In the genomic region with DNA sequence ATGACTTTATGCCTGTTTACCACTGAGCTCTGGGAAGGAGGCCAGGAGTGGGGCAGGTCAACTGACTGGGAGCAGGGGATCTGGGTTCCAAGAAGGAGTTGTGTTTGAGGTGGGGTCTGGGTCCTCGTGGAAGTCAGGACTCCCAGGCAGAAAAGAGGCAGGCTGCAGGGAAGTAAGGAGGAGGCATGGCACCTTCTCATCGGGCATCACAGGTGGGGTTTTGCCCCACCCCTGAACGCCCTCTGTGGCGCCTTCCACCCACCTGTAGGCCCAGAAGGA, we compare ENCODE assay signal across 9 cellular contexts. TPM values are rescaled to one million over a fixed set of nuclear protein-coding genes. Genes with fewer than 3 reads are reported as not detected.
DNase-seq lines count a peak whose midpoint lies in the region; ATAC-seq and TF ChIP-seq lines count a peak whose summit lies in the region.
"Had no signal": no experiment of that assay in that cellular context is flagged by ENCODE, and none has a peak within 500 bp of the region (broad histone marks: within the 10 kb centered on the region; RNA-seq: fewer than 3 reads in every experiment).

No MANE protein-coding gene starts in this region.

- H3K4me3 ChIP-seq in IMR-90 (ENCODE audit: insufficient read depth, low read depth, low read length): no peak overlapping the region; the same call in 1 of the 2 replicates
- peak overlapping the region; percentile 50 for H3K4me3 ChIP-seq in colonic mucosa
- peak overlapping the region; percentile 50 for H3K4me3 ChIP-seq in naive thymus-derived CD4-positive, alpha-beta T cell (ENCODE audit: low read length)
- H3K4me3 ChIP-seq: PC-9 had no signal

- H3K36me3 ChIP-seq in IMR-90 (ENCODE audit: control insufficient read depth, insufficient read depth, low read length) (peaks cover 14% of the 10 kb centered on the region), colonic mucosa (peaks cover 1% of the 10 kb centered on the region)
- H3K36me3 ChIP-seq in naive thymus-derived CD4-positive, alpha-beta T cell (ENCODE audit: control insufficient read depth in 2 of 3, insufficient read depth in 3 of 3, low read length in 3 of 3): peaks cover 8 to 25% (median 10%) of the 10 kb centered on the region in 3 experiments

- peak overlapping the region; percentile 60 for H2AK9ac ChIP-seq in IMR-90 (replicated peaks; ENCODE audit: low read depth, low read length, poor library complexity)

- no peaks in the 10 kb centered on the region for H3K9me3 Mint-ChIP-seq in naive thymus-derived CD4-positive, alpha-beta T cell

- H3K27me3 Mint-ChIP-seq in naive thymus-derived CD4-positive, alpha-beta T cell: no peaks in the 10 kb centered on the region

- H3K23ac ChIP-seq in IMR-90 (ENCODE audit: low read depth, low read length): 0 out of 2 replicates have a peak overlapping the region, but pooled peaks have one; percentile 41

- TF ChIP-seq CTCF in 22Rv1 (IDR thresholded peaks at IDR 0.05) (no peak), IMR-90 (conservative IDR thresholded peaks at IDR 0.05; ENCODE audit: low read depth, low read length) (no peak), colonic mucosa (IDR thresholded peaks at IDR 0.05) (no peak)

- peak overlapping the region; percentile 79 to 95 (median 89) for H3K27ac Mint-ChIP-seq in naive thymus-derived CD4-positive, alpha-beta T cell

- no peak overlapping the region for H2BK20ac ChIP-seq in IMR-90 (ENCODE audit: low read depth, low read length)

- no peak overlapping the region for H2BK5ac ChIP-seq in IMR-90 (ENCODE audit: low read depth, low read length, poor library complexity, severe bottlenecking)

- peaks cover 3 to 8% of the 10 kb centered on the region in 2 experiments; a peak in 1 of 4 replicates for H3K79me1 ChIP-seq in IMR-90 (ENCODE audit: low read depth in 1 of 2, low read length in 2 of 2)

- H3K4ac ChIP-seq in IMR-90 (ENCODE audit: low read depth, low read length): no peak overlapping the region

- ATAC-seq in IMR-90 (ENCODE audit: low read depth): no peak
- ATAC-seq in naive thymus-derived CD4-positive, alpha-beta T cell: no peak

- H3K27ac ChIP-seq in 22Rv1 (peak overlapping the region; percentile 82), IMR-90 (ENCODE audit: insufficient read depth, low read length) (no peak overlapping the region), colonic mucosa (peak overlapping the region; percentile 62)
- H3K27ac ChIP-seq in naive thymus-derived CD4-positive, alpha-beta T cell (ENCODE audit: low read depth, low read length): peak overlapping the region; percentile 76
- H3K27ac ChIP-seq: PC-9 had no signal

- peak overlapping the region; percentile 66 to 90 (median 84) for H3K4me3 Mint-ChIP-seq in naive thymus-derived CD4-positive, alpha-beta T cell

- no peak for DNase-seq in IMR-90
- peak; percentile 75 for DNase-seq in colonic mucosa
- no peak for DNase-seq in naive thymus-derived CD4-positive, alpha-beta T cell
- no peak for DNase-seq in mucosa of gallbladder (ENCODE audit: low spot score)
- no peak for DNase-seq in AG08395 (ENCODE audit: low spot score)
- DNase-seq in amniotic stem cell (lab: John Stamatoyannopoulos, UW): no peak
- no peak for DNase-seq in activated CD4-positive, alpha-beta T cell treated with anti-CD3 and anti-CD28 coated beads for 1 hour
- DNase-seq: PC-9 had no signal

- H2AK5ac ChIP-seq in IMR-90 (ENCODE audit: low read depth, low read length): 0 out of 2 replicates have a peak overlapping the region, but pooled peaks have one; percentile 9

- no TSS peak for BruUV-seq in IMR-90 (replicated peaks; lab: Mats Ljungman, UMichigan)

- H2BK120ac ChIP-seq in IMR-90 (ENCODE audit: low read depth, low read length): no peak overlapping the region

- no peak for TF ChIP-seq RAD21 in IMR-90 (IDR thresholded peaks at IDR 0.05; ENCODE audit: low read length)

- H3K27me3 ChIP-seq in IMR-90 (ENCODE audit: control insufficient read depth, insufficient read depth, low read length) (peaks cover 7% of the 10 kb centered on the region; the same call in 1 of the 2 replicates), colonic mucosa (no peaks in the 10 kb centered on the region)
- H3K27me3 ChIP-seq in naive thymus-derived CD4-positive, alpha-beta T cell (ENCODE audit: control insufficient read depth in 2 of 2, insufficient read depth in 2 of 2, low read length in 2 of 2): no peaks in the 10 kb centered on the region

- in situ Hi-C loops in IMR-90 (cut with MboI; ENCODE audit: low sequenced_read_pairs): no loop called here

- no peak overlapping the region for H3K56ac ChIP-seq in IMR-90 (ENCODE audit: extremely low read depth, insufficient read depth, low read length)

- peaks cover 52 to 74% (median 69%) of the 10 kb centered on the region in 7 donors for H3K4me1 Mint-ChIP-seq in naive thymus-derived CD4-positive, alpha-beta T cell

- intact Hi-C loops in IMR-90 (cut with micrococcal nuclease): no loop called here
- intact Hi-C loops in colonic mucosa (cut with DNase I): no loop called here
- intact Hi-C loops in naive thymus-derived CD4-positive, alpha-beta T cell (cut with micrococcal nuclease): loop anchor here (1.0 to 5.0 kb wide), 3 partner anchors 38 to 94 kb away; a partner anchor contains a TSS

- peak overlapping the region; percentile 37; the same call in 1 of the 2 replicates for H3K4me2 ChIP-seq in IMR-90 (ENCODE audit: low read depth, low read length)
- H3K4me2 ChIP-seq: PC-9 had no signal

- peak overlapping the region; percentile 60 for H2AFZ ChIP-seq in IMR-90 (replicated peaks; ENCODE audit: low read length, poor library complexity)
- H2AFZ ChIP-seq: PC-9 had no signal

- CTCF ChIA-PET in IMR-90 (lab: Yijun Ruan, JAX): interaction anchor here (1.2 to 4.1 kb wide), 3 partner anchors 13 to 67 kb away, joined by 3 to 20 read pairs (median 4); no protein-coding TSS in a partner anchor
- CTCF ChIA-PET in naive thymus-derived CD4-positive, alpha-beta T cell (lab: Charles Lee): interaction anchor here (0.6 to 5.8 kb wide), 8 partner anchors 12 to 121 kb away, joined by 3 to 47 read pairs (median 6); a partner anchor contains a TSS

- H4K5ac ChIP-seq in IMR-90 (ENCODE audit: low read depth, low read length): no peak overlapping the region

- no peak overlapping the region for H3K14ac ChIP-seq in IMR-90 (replicated peaks; ENCODE audit: low read depth, low read length)

- peaks cover 7% of the 10 kb centered on the region; the same call in 1 of the 2 replicates for H3K9me1 ChIP-seq in IMR-90 (ENCODE audit: insufficient read depth, low read length)

- H3K36me3 Mint-ChIP-seq in naive thymus-derived CD4-positive, alpha-beta T cell: peaks cover 4 to 35% (median 12%) of the 10 kb centered on the region in 5 donors

- H4K91ac ChIP-seq in IMR-90 (ENCODE audit: insufficient read depth, low read depth, low read length): no peak overlapping the region

- H4K20me1 ChIP-seq in IMR-90 (ENCODE audit: insufficient read depth, low read length): peaks cover 8% of the 10 kb centered on the region; the same call in 1 of the 2 replicates

- no peak overlapping the region for H3K18ac ChIP-seq in IMR-90 (ENCODE audit: low read depth, low read length)

- dilution Hi-C loops in IMR-90 (cut with HindIII; ENCODE audit: low sequenced_read_pairs, unreplicated experiment): no loop called here

- WGBS in IMR-90 (ENCODE audit: extremely low coverage in 2 of 2, insufficient read length in 1 of 2), 2 experiments: 60% methylated on average over 3 of the region's 4 CpGs; no CpG with 5 or more reads in 1 of the 2 experiments

- H3K4me1 ChIP-seq in IMR-90 (ENCODE audit: control insufficient read depth, insufficient read depth, low read length) (peaks cover 10% of the 10 kb centered on the region; the same call in 1 of the 2 replicates), colonic mucosa (peaks cover 8% of the 10 kb centered on the region)
- H3K4me1 ChIP-seq in naive thymus-derived CD4-positive, alpha-beta T cell (ENCODE audit: control insufficient read depth in 2 of 2, insufficient read depth in 2 of 2, low read length in 2 of 2): peaks cover 59 to 64% of the 10 kb centered on the region in 2 donors

- H3K9me3 ChIP-seq in IMR-90 (ENCODE audit: control insufficient read depth, insufficient read depth, low read length): no peaks in the 10 kb centered on the region
- H3K9me3 ChIP-seq in colonic mucosa: no peaks in the 10 kb centered on the region
- no peaks in the 10 kb centered on the region for H3K9me3 ChIP-seq in naive thymus-derived CD4-positive, alpha-beta T cell (ENCODE audit: control insufficient read depth in 2 of 3, low read length in 3 of 3)

- H3K9ac ChIP-seq in IMR-90 (ENCODE audit: low read depth, low read length) (no peak overlapping the region), colonic mucosa (ENCODE audit: low read depth in 2 of 2, low read length in 2 of 2) (peak overlapping the region; percentile 46 to 82)

- no peak for TF ChIP-seq POLR2A in IMR-90 (IDR thresholded peaks at IDR 0.05; ENCODE audit: low read depth, low read length)

- POLR2A ChIA-PET in IMR-90 (lab: Charles Lee; ENCODE audit: unreplicated experiment): no interaction called here
- POLR2A ChIA-PET in naive thymus-derived CD4-positive, alpha-beta T cell (lab: Charles Lee): interaction anchor here (0.8 to 8.8 kb wide), 14 partner anchors 10 to 196 kb away, joined by 3 to 79 read pairs (median 8); a partner anchor contains a TSS

- H4K8ac ChIP-seq in IMR-90 (ENCODE audit: low read depth in 2 of 2, low read length in 2 of 2): no peak overlapping the region

- no peak overlapping the region for H2BK15ac ChIP-seq in IMR-90 (ENCODE audit: low read depth, low read length)

RNA-seq across cellular contexts. Expression of a gene that starts 0.4 kb away (rescaled TPM):
- total RNA-seq in IMR-90 (2012; rRNA removed): 0.56 and 0.72 TPM in 2 replicates
- 1.7 and 2.0 TPM in 2 replicates for polyA plus RNA-seq in IMR-90 (2012; rRNA removed)
- 0.49 and 0.66 TPM in 2 replicates for polyA plus RNA-seq in IMR-90 (2012; cell fraction: cytosol; rRNA removed)
- polyA plus RNA-seq in IMR-90 (2012; cell fraction: nucleus; rRNA removed; ENCODE audit: low replicate concordance): 17.9 and 66.1 TPM in 2 replicates
- total RNA-seq in colonic mucosa: 1 to 10 TPM; 2.7 to 7.8 TPM
- 10 to 100 TPM; 13.9 to 26.8 (median 17.5) TPM for total RNA-seq in naive thymus-derived CD4-positive, alpha-beta T cell
- 1 to 10 TPM; 2.1 to 2.7 TPM for polyA plus RNA-seq in naive thymus-derived CD4-positive, alpha-beta T cell
- total RNA-seq in mucosa of gallbladder: 6.1 TPM

RNA-seq across cellular contexts. Expression of a gene that starts 1.0 kb away (rescaled TPM):
- total RNA-seq in IMR-90 (2012; rRNA removed) (0.18 and 0.28 TPM in 2 replicates), colonic mucosa (1 to 10 TPM; 1.5 to 4.0 TPM), mucosa of gallbladder (6.5 TPM)
- polyA plus RNA-seq in IMR-90 (2012; rRNA removed): 2.3 TPM in 2 replicates
- polyA plus RNA-seq in IMR-90 (2012; cell fraction: cytosol; rRNA removed): 0.10 and 0.38 TPM in 2 replicates
- 26.7 and 90.3 TPM in 2 replicates for polyA plus RNA-seq in IMR-90 (2012; cell fraction: nucleus; rRNA removed; ENCODE audit: low replicate concordance)
- 10 to 100 TPM; 14.1 to 28.8 (median 26.3) TPM for total RNA-seq in naive thymus-derived CD4-positive, alpha-beta T cell
- polyA plus RNA-seq in naive thymus-derived CD4-positive, alpha-beta T cell: 1 to 10 TPM; 9.1 to 9.4 TPM

RNA-seq across cellular contexts. Expression of a gene that starts 2.5 kb away (rescaled TPM):
- total RNA-seq in IMR-90 (2012; rRNA removed): under 0.01 TPM in 2 replicates
- polyA plus RNA-seq in IMR-90 (2012; rRNA removed): 0.19 TPM in 2 replicates
- 0.06 and 0.14 TPM in 2 replicates for polyA plus RNA-seq in IMR-90 (2012; cell fraction: cytosol; rRNA removed)
- 0.26 and 0.33 TPM in 2 replicates for polyA plus RNA-seq in IMR-90 (2012; cell fraction: nucleus; rRNA removed; ENCODE audit: low replicate concordance)
- 10 to 100 TPM in 1 of 2 donors, 1 to 10 TPM in 1; 7.7 to 12.9 TPM for total RNA-seq in colonic mucosa
- total RNA-seq in naive thymus-derived CD4-positive, alpha-beta T cell: 10 to 100 TPM; 16.4 to 31.5 (median 22.7) TPM
- polyA plus RNA-seq in naive thymus-derived CD4-positive, alpha-beta T cell: 10 to 100 TPM; 18.7 to 19.3 TPM
- total RNA-seq in mucosa of gallbladder: 25.6 TPM
- total RNA-seq: PC-9 had no signal

RNA-seq across cellular contexts. Expression of a gene that starts 10.7 kb away (rescaled TPM):
- total RNA-seq in IMR-90 (2012; rRNA removed): 22.5 and 25.8 TPM in 2 replicates
- 11.7 and 11.8 TPM in 2 replicates for polyA plus RNA-seq in IMR-90 (2012; rRNA removed)
- polyA plus RNA-seq in IMR-90 (2012; cell fraction: cytosol; rRNA removed): 6.1 and 6.8 TPM in 2 replicates
- 15.1 and 18.3 TPM in 2 replicates for polyA plus RNA-seq in IMR-90 (2012; cell fraction: nucleus; rRNA removed; ENCODE audit: low replicate concordance)
- 10 to 100 TPM; 23.8 to 49.8 TPM for total RNA-seq in colonic mucosa
- 10 to 100 TPM; 22.7 to 39.5 (median 29.8) TPM for total RNA-seq in naive thymus-derived CD4-positive, alpha-beta T cell
- polyA plus RNA-seq in naive thymus-derived CD4-positive, alpha-beta T cell: 1 to 10 TPM; 1.7 to 1.8 TPM
- 24.7 TPM for total RNA-seq in mucosa of gallbladder

RNA-seq across cellular contexts. Expression of a gene that starts 10.7 kb away (rescaled TPM):
- total RNA-seq in IMR-90 (2012; rRNA removed) (13.1 and 15.8 TPM in 2 replicates), colonic mucosa (10 to 100 TPM; 38.0 to 42.4 TPM), mucosa of gallbladder (39.2 TPM)
- polyA plus RNA-seq in IMR-90 (2012; rRNA removed): 34.7 and 38.6 TPM in 2 replicates
- polyA plus RNA-seq in IMR-90 (2012; cell fraction: cytosol; rRNA removed): 41.5 and 62.4 TPM in 2 replicates
- 109 and 123 TPM in 2 replicates for polyA plus RNA-seq in IMR-90 (2012; cell fraction: nucleus; rRNA removed; ENCODE audit: low replicate concordance)
- 10 to 100 TPM; 25.2 to 37.0 (median 33.3) TPM for total RNA-seq in naive thymus-derived CD4-positive, alpha-beta T cell
- 10 to 100 TPM; 21.3 to 38.4 TPM for polyA plus RNA-seq in naive thymus-derived CD4-positive, alpha-beta T cell

Comparison
In these comparisons a context has a peak if more than half of its experiments do, and no peak if none do; other contexts are left out.
1. intact Hi-C loops: an anchor here in naive thymus-derived CD4-positive, alpha-beta T cell (1.0 to 5.0 kb wide); none called in IMR-90 and colonic mucosa.